Comparison of ENCODE assay signal across 1 cellular context in genomic region chr6:95094751-95095150, GRCh38.
TF ChIP-seq lines count a peak whose summit lies in the region.

No MANE protein-coding gene starts in this region.

TF ChIP-seq in WTC11, 78 proteins besides CTCF, POLR2A, EP300 and RAD21 (continued from another document):
- TF ChIP-seq, protein P1, sequence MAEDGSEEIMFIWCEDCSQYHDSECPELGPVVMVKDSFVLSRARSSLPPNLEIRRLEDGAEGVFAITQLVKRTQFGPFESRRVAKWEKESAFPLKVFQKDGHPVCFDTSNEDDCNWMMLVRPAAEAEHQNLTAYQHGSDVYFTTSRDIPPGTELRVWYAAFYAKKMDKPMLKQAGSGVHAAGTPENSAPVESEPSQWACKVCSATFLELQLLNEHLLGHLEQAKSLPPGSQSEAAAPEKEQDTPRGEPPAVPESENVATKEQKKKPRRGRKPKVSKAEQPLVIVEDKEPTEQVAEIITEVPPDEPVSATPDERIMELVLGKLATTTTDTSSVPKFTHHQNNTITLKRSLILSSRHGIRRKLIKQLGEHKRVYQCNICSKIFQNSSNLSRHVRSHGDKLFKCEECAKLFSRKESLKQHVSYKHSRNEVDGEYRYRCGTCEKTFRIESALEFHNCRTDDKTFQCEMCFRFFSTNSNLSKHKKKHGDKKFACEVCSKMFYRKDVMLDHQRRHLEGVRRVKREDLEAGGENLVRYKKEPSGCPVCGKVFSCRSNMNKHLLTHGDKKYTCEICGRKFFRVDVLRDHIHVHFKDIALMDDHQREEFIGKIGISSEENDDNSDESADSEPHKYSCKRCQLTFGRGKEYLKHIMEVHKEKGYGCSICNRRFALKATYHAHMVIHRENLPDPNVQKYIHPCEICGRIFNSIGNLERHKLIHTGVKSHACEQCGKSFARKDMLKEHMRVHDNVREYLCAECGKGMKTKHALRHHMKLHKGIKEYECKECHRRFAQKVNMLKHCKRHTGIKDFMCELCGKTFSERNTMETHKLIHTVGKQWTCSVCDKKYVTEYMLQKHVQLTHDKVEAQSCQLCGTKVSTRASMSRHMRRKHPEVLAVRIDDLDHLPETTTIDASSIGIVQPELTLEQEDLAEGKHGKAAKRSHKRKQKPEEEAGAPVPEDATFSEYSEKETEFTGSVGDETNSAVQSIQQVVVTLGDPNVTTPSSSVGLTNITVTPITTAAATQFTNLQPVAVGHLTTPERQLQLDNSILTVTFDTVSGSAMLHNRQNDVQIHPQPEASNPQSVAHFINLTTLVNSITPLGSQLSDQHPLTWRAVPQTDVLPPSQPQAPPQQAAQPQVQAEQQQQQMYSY (CRISPR knock-in tag; IDR thresholded peaks at IDR 0.05), result no peak
